ENCODE assay signal across 15 cellular contexts in the genomic region with DNA sequence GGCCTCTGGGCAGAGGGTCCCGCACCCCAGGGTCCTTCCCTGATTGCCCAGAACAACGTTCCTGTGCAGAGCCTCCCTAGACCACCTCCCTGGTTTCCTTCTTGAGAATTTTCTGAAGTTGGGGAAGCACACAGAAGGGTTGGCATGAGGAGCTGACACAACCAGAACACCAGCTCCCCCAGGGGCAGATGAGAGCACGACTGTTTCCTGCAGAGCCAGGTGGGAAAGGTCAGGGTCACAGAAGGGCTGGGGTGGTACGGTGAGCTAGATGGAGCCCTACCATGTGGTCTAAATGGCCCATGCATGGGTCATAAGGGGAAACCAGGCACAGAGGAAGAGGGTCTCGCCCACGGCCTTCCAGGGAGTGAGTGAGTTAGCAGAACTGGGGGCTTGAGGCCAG. TPM values are rescaled to one million over a fixed set of nuclear protein-coding genes. Genes with fewer than 3 reads are reported as not detected.
"Had no signal": no experiment of that assay in that cellular context is flagged by ENCODE, and none has a peak within 500 bp of the region (broad histone marks: within the 10 kb centered on the region; RNA-seq: fewer than 3 reads in every experiment).

No MANE protein-coding gene starts in this region.

- H3K27ac Mint-ChIP-seq: activated naive CD4-positive, alpha-beta T cell treated with anti-CD3 and anti-CD28 coated beads, Interleukin-2, amount 50 U/mL, for 72 hours; immature natural killer cell; naive B cell had no signal

- H3K27ac ChIP-seq: lower lobe of right lung, parathyroid adenoma, tibial nerve had no signal

- H3K27me3 Mint-ChIP-seq: activated CD8-positive, alpha-beta memory T cell treated with anti-CD3 and anti-CD28 coated beads, Interleukin-2, amount 10 ng/mL, durations not matched to agents 7 days and 5 days had no signal

- H2AFZ ChIP-seq: parathyroid adenoma had no signal

- H3K9me3 ChIP-seq: lower lobe of right lung, tibial nerve had no signal

- ATAC-seq: activated CD4-positive, CD25-positive, alpha-beta regulatory T cell treated with anti-CD3 and anti-CD28 coated beads, Interleukin-2, amount 50 U/mL, for 24 hours; activated CD8-positive, alpha-beta memory T cell treated with anti-CD3 and anti-CD28 coated beads, Interleukin-2, amount 10 ng/mL, durations not matched to agents 7 days and 5 days; activated naive CD4-positive, alpha-beta T cell treated with anti-CD3 and anti-CD28 coated beads, Interleukin-2, amount 50 U/mL, for 72 hours; activated T-cell treated with anti-CD3 and anti-CD28 coated beads, Interleukin-2, amount 50 U/mL, for 4 hours; esophagus mucosa; left cardiac atrium had no signal

- H3K9me3 Mint-ChIP-seq: activated naive CD4-positive, alpha-beta T cell treated with anti-CD3 and anti-CD28 coated beads, Interleukin-2, amount 50 U/mL, for 72 hours; activated T-cell treated with anti-CD3 and anti-CD28 coated beads, Interleukin-2, amount 50 U/mL, for 4 hours; immature natural killer cell; naive B cell had no signal

- H3K4me3 Mint-ChIP-seq: activated CD8-positive, alpha-beta memory T cell treated with anti-CD3 and anti-CD28 coated beads, Interleukin-2, amount 10 ng/mL, durations not matched to agents 7 days and 5 days; activated T-cell treated with anti-CD3 and anti-CD28 coated beads, Interleukin-2, amount 50 U/mL, for 4 hours; immature natural killer cell; naive B cell had no signal

- H3K4me3 ChIP-seq: lower lobe of right lung, tibial nerve had no signal

- H3K27me3 ChIP-seq: tibial nerve had no signal

- FAIRE-seq: small intestine had no signal

- H3K9ac ChIP-seq: parathyroid adenoma had no signal

- DNase-seq: activated CD8-positive, alpha-beta memory T cell treated with anti-CD3 and anti-CD28 coated beads, Interleukin-2, amount 10 ng/mL, durations not matched to agents 7 days and 5 days; activated effector memory CD4-positive, alpha-beta T cell treated with anti-CD3 and anti-CD28 coated beads, Interleukin-2, amount 50 U/mL, for 16 hours; activated T-cell treated with anti-CD3 and anti-CD28 coated beads, Interleukin-2, amount 50 U/mL, for 4 hours; cerebellar nuclear complex; immature natural killer cell; left cardiac atrium; lower lobe of right lung; naive B cell; retina; small intestine had no signal

- H3K36me3 ChIP-seq: lower lobe of right lung had no signal

RNA-seq across cellular contexts. Expression of a gene that starts 38.4 kb away (rescaled TPM):
- polyA plus RNA-seq: immature natural killer cell had no signal
